In genomic region chr4:96993528-96993927, GRCh38 we compare ENCODE assay signal across 30 cellular contexts.
DNase-seq lines count a peak whose midpoint lies in the region; ATAC-seq, FAIRE-seq and TF ChIP-seq lines count a peak whose summit lies in the region.
"Had no signal": no experiment of that assay in that cellular context is flagged by ENCODE, and none has a peak within 500 bp of the region (broad histone marks: within the 10 kb centered on the region; RNA-seq: fewer than 3 reads in every experiment).

No MANE protein-coding gene starts in this region.

- H3K27ac ChIP-seq in DND-41 (ENCODE audit: low read length) (no peak overlapping the region), MM.1S (ENCODE audit: low read length) (peak overlapping the region; percentile 28; the same call in 1 of the 2 replicates), upper lobe of right lung (no peak overlapping the region), kidney (ENCODE audit: low read depth in 2 of 2, low read length in 2 of 2) (no peak overlapping the region)
- no peak overlapping the region for H3K27ac ChIP-seq in naive thymus-derived CD4-positive, alpha-beta T cell (ENCODE audit: low read depth, low read length)
- H3K27ac ChIP-seq: breast epithelium, right lobe of liver, testis, WERI-Rb-1 had no signal

- DNase-seq in DND-41: no peak
- peak; percentile 95 for DNase-seq in MM.1S
- DNase-seq in bronchial epithelial cell (ENCODE audit: low read depth): no peak
- DNase-seq in naive thymus-derived CD4-positive, alpha-beta T cell: no peak
- DNase-seq in upper lobe of right lung: no peak
- DNase-seq in kidney: no peak
- no peak for DNase-seq in NCI-H748 treated with DMSO at 0.1 percent for 48 hours (lab: John Stamatoyannopoulos, UW)
- DNase-seq: activated CD4-positive, alpha-beta T cell treated with anti-CD3 and anti-CD28 coated beads for 48 hours; activated T-cell treated with anti-CD3 and anti-CD28 coated beads for 4 hours; AML-193; anterior cingulate cortex; CD4-positive, alpha-beta T cell; hippocampal formation; mesendoderm; NCI-H2107; NCI-H446; posterior cingulate gyrus; right lobe of liver; stimulated activated CD8-positive, alpha-beta memory T cell treated with anti-CD3 and anti-CD28 coated beads, Interleukin-4, amount 100 ng/mL, for 48 hours; testis; WERI-Rb-1 had no signal

- POLR2A ChIA-PET in naive thymus-derived CD4-positive, alpha-beta T cell (lab: Charles Lee): no interaction called here

- peaks cover 0 to 12% (median 3%) of the 10 kb centered on the region in 11 donors for H3K9me3 Mint-ChIP-seq in naive thymus-derived CD4-positive, alpha-beta T cell

- ATAC-seq in DND-41 (ENCODE audit: insufficient read depth, low read depth): peak; percentile 31; the same call in 1 of the 3 replicates
- peak; percentile 67 for ATAC-seq in GM19463 (IDR thresholded peaks at IDR 0.05; ENCODE audit: unreplicated experiment)
- no peak for ATAC-seq in naive thymus-derived CD4-positive, alpha-beta T cell
- ATAC-seq in upper lobe of right lung: no peak
- ATAC-seq: left lobe of liver, right lobe of liver had no signal

- CTCF ChIA-PET in naive thymus-derived CD4-positive, alpha-beta T cell (lab: Charles Lee): no interaction called here

- FAIRE-seq in bronchial epithelial cell (lab: Jason Lieb, UNC) (peak; percentile 62), kidney (lab: Jason Lieb, UNC) (no peak)
- FAIRE-seq: A204.1, GM12892, H54 had no signal

- H3K4me2 ChIP-seq in DND-41 (ENCODE audit: insufficient read depth, low read length) (no peak overlapping the region), MM.1S (ENCODE audit: low read depth, low read length) (peak overlapping the region; percentile 22; the same call in 1 of the 2 replicates)

- H3K9me3 ChIP-seq in DND-41 (ENCODE audit: insufficient read depth, low read length, severe bottlenecking) (no peaks in the 10 kb centered on the region), MM.1S (replicated peaks; ENCODE audit: insufficient read depth, low read length) (no peaks in the 10 kb centered on the region), upper lobe of right lung (no peaks in the 10 kb centered on the region), kidney (ENCODE audit: control insufficient read depth in 1 of 2, low read length in 2 of 2) (no peaks in the 10 kb centered on the region)
- H3K9me3 ChIP-seq in naive thymus-derived CD4-positive, alpha-beta T cell (ENCODE audit: control insufficient read depth in 2 of 3, low read length in 3 of 3): no peaks in the 10 kb centered on the region
- H3K9me3 ChIP-seq: breast epithelium, right lobe of liver, testis had no signal

- H3K9ac ChIP-seq in DND-41 (ENCODE audit: low read depth, low read length) (no peak overlapping the region), MM.1S (ENCODE audit: low read length) (no peak overlapping the region), kidney (ENCODE audit: low read length in 2 of 2) (no peak overlapping the region)

- H3K9me2 ChIP-seq in MM.1S (replicated peaks; ENCODE audit: insufficient read depth, low read length): no peaks in the 10 kb centered on the region

- H3K27me3 ChIP-seq in DND-41 (ENCODE audit: insufficient read depth, low read length, poor library complexity): no peaks in the 10 kb centered on the region
- H3K27me3 ChIP-seq in MM.1S (replicated peaks; ENCODE audit: insufficient read depth, low read length): no peaks in the 10 kb centered on the region
- H3K27me3 ChIP-seq in bronchial epithelial cell (ENCODE audit: control insufficient read depth, insufficient read depth, low read length): no peaks in the 10 kb centered on the region
- no peaks in the 10 kb centered on the region for H3K27me3 ChIP-seq in naive thymus-derived CD4-positive, alpha-beta T cell (ENCODE audit: control insufficient read depth in 2 of 2, insufficient read depth in 2 of 2, low read length in 2 of 2)
- H3K27me3 ChIP-seq in upper lobe of right lung: no peaks in the 10 kb centered on the region
- H3K27me3 ChIP-seq: breast epithelium, right lobe of liver, testis had no signal

- H3K36me3 ChIP-seq in DND-41 (ENCODE audit: insufficient read depth, low read length): no peaks in the 10 kb centered on the region
- H3K36me3 ChIP-seq in MM.1S (replicated peaks; ENCODE audit: insufficient read depth, low read length): no peaks in the 10 kb centered on the region
- H3K36me3 ChIP-seq in bronchial epithelial cell (ENCODE audit: control insufficient read depth, insufficient read depth, low read length): no peaks in the 10 kb centered on the region
- no peaks in the 10 kb centered on the region for H3K36me3 ChIP-seq in naive thymus-derived CD4-positive, alpha-beta T cell (ENCODE audit: control insufficient read depth in 2 of 3, insufficient read depth in 3 of 3, low read length in 3 of 3)
- no peaks in the 10 kb centered on the region for H3K36me3 ChIP-seq in upper lobe of right lung
- no peaks in the 10 kb centered on the region for H3K36me3 ChIP-seq in kidney (ENCODE audit: control insufficient read depth in 1 of 2, insufficient read depth in 2 of 2, low read length in 2 of 2)
- H3K36me3 ChIP-seq: breast epithelium, right lobe of liver, WERI-Rb-1 had no signal

- H3K36me3 Mint-ChIP-seq in naive thymus-derived CD4-positive, alpha-beta T cell: no peaks in the 10 kb centered on the region
- H3K36me3 Mint-ChIP-seq: activated naive CD8-positive, alpha-beta T cell had no signal

- H3K27ac Mint-ChIP-seq in naive thymus-derived CD4-positive, alpha-beta T cell: no peak overlapping the region
- H3K27ac Mint-ChIP-seq: activated naive CD8-positive, alpha-beta T cell; CD4-positive, alpha-beta T cell; stimulated activated naive CD8-positive, alpha-beta T cell treated with anti-CD3 and anti-CD28 coated beads, Interleukin-15, Interleukin-2, amounts not matched to agents 100 ng/mL and 50 ng/mL, for 24 hours; T-helper 2 cell treated with Interferon-gamma antibody and Interleukin-4, amounts not matched to agents 5 μg/mL and 100 μg/mL, for 36 hours had no signal

- intact Hi-C loops in naive thymus-derived CD4-positive, alpha-beta T cell (cut with micrococcal nuclease): no loop called here
- intact Hi-C loops in upper lobe of right lung (cut with DNase I): no loop called here
- intact Hi-C loops in kidney (cut with DNase I): no loop called here

- no peaks in the 10 kb centered on the region for H3K79me2 ChIP-seq in DND-41 (ENCODE audit: insufficient read depth, low read length)
- no peaks in the 10 kb centered on the region for H3K79me2 ChIP-seq in MM.1S (ENCODE audit: low read length)

- peak overlapping the region; percentile 71; the same call in 1 of the 2 replicates for H2AFZ ChIP-seq in DND-41 (ENCODE audit: low read depth, low read length)
- H2AFZ ChIP-seq in MM.1S (ENCODE audit: low read length): no peak overlapping the region

- no peaks in the 10 kb centered on the region for H4K20me1 ChIP-seq in DND-41 (ENCODE audit: insufficient read depth, low read length)
- no peaks in the 10 kb centered on the region for H4K20me1 ChIP-seq in MM.1S (ENCODE audit: insufficient read depth, low read length)

- peaks cover 3% of the 10 kb centered on the region; the same call in 1 of the 2 replicates for H3K4me1 ChIP-seq in DND-41 (ENCODE audit: insufficient read depth, low read length)
- peaks cover 21% of the 10 kb centered on the region for H3K4me1 ChIP-seq in MM.1S (ENCODE audit: low read length)
- no peaks in the 10 kb centered on the region for H3K4me1 ChIP-seq in naive thymus-derived CD4-positive, alpha-beta T cell (ENCODE audit: control insufficient read depth in 2 of 2, insufficient read depth in 2 of 2, low read length in 2 of 2)
- no peaks in the 10 kb centered on the region for H3K4me1 ChIP-seq in upper lobe of right lung
- H3K4me1 ChIP-seq in kidney (ENCODE audit: control insufficient read depth in 1 of 2, insufficient read depth in 1 of 2, low read depth in 1 of 2, low read length in 2 of 2): no peaks in the 10 kb centered on the region
- H3K4me1 ChIP-seq: breast epithelium, right lobe of liver, testis had no signal

- H3K4me3 ChIP-seq in DND-41 (ENCODE audit: low read depth in 1 of 2, low read length in 2 of 2) (no peak overlapping the region), MM.1S (ENCODE audit: low read length) (no peak overlapping the region), bronchial epithelial cell (ENCODE audit: low read depth, low read length) (no peak overlapping the region), upper lobe of right lung (no peak overlapping the region), kidney (ENCODE audit: low read length in 2 of 2) (no peak overlapping the region)
- no peak overlapping the region for H3K4me3 ChIP-seq in naive thymus-derived CD4-positive, alpha-beta T cell (ENCODE audit: low read length)
- H3K4me3 ChIP-seq: breast epithelium, right lobe of liver, testis had no signal

- peaks cover 6% of the 10 kb centered on the region; the same call in 1 of the 2 replicates for H3F3A ChIP-seq in MM.1S (ENCODE audit: insufficient read depth, low read length)

- H3K4me3 Mint-ChIP-seq in naive thymus-derived CD4-positive, alpha-beta T cell: no peak overlapping the region
- H3K4me3 Mint-ChIP-seq: activated naive CD8-positive, alpha-beta T cell; CD4-positive, alpha-beta T cell; stimulated activated naive CD8-positive, alpha-beta T cell treated with anti-CD3 and anti-CD28 coated beads, Interleukin-15, Interleukin-2, amounts not matched to agents 100 ng/mL and 50 ng/mL, for 24 hours; T-helper 2 cell treated with Interferon-gamma antibody and Interleukin-4, amounts not matched to agents 5 μg/mL and 100 μg/mL, for 36 hours had no signal

- no peaks in the 10 kb centered on the region for H3K27me3 Mint-ChIP-seq in naive thymus-derived CD4-positive, alpha-beta T cell
- H3K27me3 Mint-ChIP-seq: activated naive CD8-positive, alpha-beta T cell; CD4-positive, alpha-beta T cell; stimulated activated naive CD8-positive, alpha-beta T cell treated with anti-CD3 and anti-CD28 coated beads, Interleukin-15, Interleukin-2, amounts not matched to agents 100 ng/mL and 50 ng/mL, for 24 hours had no signal

- no peak for TF ChIP-seq CTCF in DND-41 (IDR thresholded peaks at IDR 0.05; ENCODE audit: borderline replicate concordance, extremely low read depth, low read length, poor library complexity, severe bottlenecking)
- no peak for TF ChIP-seq CTCF in MM.1S (IDR thresholded peaks at IDR 0.05; ENCODE audit: low read length)
- no peak for TF ChIP-seq CTCF in bronchial epithelial cell (IDR thresholded peaks at IDR 0.05; ENCODE audit: insufficient read depth, low read length, severe bottlenecking)
- no peak for TF ChIP-seq CTCF in upper lobe of right lung (IDR thresholded peaks at IDR 0.05)
- TF ChIP-seq CTCF in kidney (IDR thresholded peaks at IDR 0.05; ENCODE audit: borderline replicate concordance, extremely low read depth, insufficient read depth): no peak

- no peaks in the 10 kb centered on the region for H3K4me1 Mint-ChIP-seq in naive thymus-derived CD4-positive, alpha-beta T cell

Comparison
In these comparisons a context has a peak if more than half of its experiments do, and no peak if none do; other contexts are left out.
1. ATAC-seq: peak in DND-41 (single experiment) and GM19463 (single experiment); none in naive thymus-derived CD4-positive, alpha-beta T cell (single experiment) and upper lobe of right lung (single experiment).